In genomic region chr6:157396026-157396425, GRCh38 we compare ENCODE assay signal across 22 cellular contexts.
"Had no signal": no experiment of that assay in that cellular context is flagged by ENCODE, and none has a peak within 500 bp of the region (broad histone marks: within the 10 kb centered on the region; RNA-seq: fewer than 3 reads in every experiment).

No MANE protein-coding gene starts in this region.

- H3K27me3 ChIP-seq: esophagus muscularis mucosa, gastrocnemius medialis, spleen, stomach, transverse colon had no signal

- H3K4me3 ChIP-seq: esophagus muscularis mucosa, gastrocnemius medialis, mucosa of descending colon, spleen, stomach, thoracic aorta, transverse colon had no signal

- H3K4me3 Mint-ChIP-seq: central memory CD8-positive, alpha-beta T cell; immature natural killer cell; naive thymus-derived CD8-positive, alpha-beta T cell had no signal

- ATAC-seq: gastrocnemius medialis; left colon; mucosa of descending colon; naive thymus-derived CD8-positive, alpha-beta T cell; sciatic nerve had no signal

- H3K27me3 Mint-ChIP-seq: central memory CD8-positive, alpha-beta T cell had no signal

- H3K27ac Mint-ChIP-seq: immature natural killer cell; naive thymus-derived CD8-positive, alpha-beta T cell had no signal

- H3K27ac ChIP-seq: epithelial cell of prostate, esophagus muscularis mucosa, gastrocnemius medialis, spleen, stomach, thoracic aorta, transverse colon had no signal

- DNase-seq: effector memory CD4-positive, alpha-beta T cell; gastrocnemius medialis; immature natural killer cell; kidney; left colon; mammary epithelial cell; mucosa of descending colon; naive thymus-derived CD8-positive, alpha-beta T cell; spleen; stimulated activated CD4-positive, alpha-beta T cell treated with anti-CD3 and anti-CD28 coated beads, Interleukin-15, amount 100 ng/mL, for 24 hours; stimulated activated CD4-positive, alpha-beta T cell treated with anti-CD3 and anti-CD28 coated beads, Interleukin-1b, Interleukin-23, amount 100 ng/mL, for 48 hours; stimulated activated CD4-positive, alpha-beta T cell treated with anti-CD3 and anti-CD28 coated beads, Interleukin-4, amount 100 ng/mL, for 24 hours; stimulated activated naive CD4-positive, alpha-beta T cell; stomach; substantia nigra; transverse colon had no signal

- H3K9me3 Mint-ChIP-seq: central memory CD8-positive, alpha-beta T cell had no signal

- H3K36me3 ChIP-seq: gastrocnemius medialis, thoracic aorta, transverse colon had no signal

- H3K9me3 ChIP-seq: mucosa of descending colon had no signal

- FAIRE-seq: endometrium, kidney had no signal
